18 cellular contexts compared by ENCODE assay signal in genomic region chr5:95903838-95904237, GRCh38.
"Had no signal": no experiment of that assay in that cellular context is flagged by ENCODE, and none has a peak within 500 bp of the region (broad histone marks: within the 10 kb centered on the region; RNA-seq: fewer than 3 reads in every experiment).

No MANE protein-coding gene starts in this region.

- ATAC-seq: gastrocnemius medialis, heart right ventricle had no signal

- H3K36me3 ChIP-seq: thyroid gland had no signal

- FAIRE-seq: endometrium, urothelium cell line had no signal

- H3K4me3 ChIP-seq: esophagus muscularis mucosa, gastrocnemius medialis, heart right ventricle, sigmoid colon, skin epidermis, suprapubic skin, thyroid gland had no signal

- H3K27ac ChIP-seq: esophagus muscularis mucosa, gastrocnemius medialis, heart right ventricle, sigmoid colon, skin epidermis, suprapubic skin, thyroid gland had no signal

- H3K4me1 ChIP-seq: suprapubic skin had no signal

- H3K9me3 Mint-ChIP-seq: naive B cell, nephron, type B pancreatic cell had no signal

- H3K27me3 Mint-ChIP-seq: naive B cell, type B pancreatic cell had no signal

- DNase-seq: effector memory CD4-positive, alpha-beta T cell; gastrocnemius medialis; heart right ventricle; hypothalamus; kidney glomerular epithelial cell; mesendoderm; naive B cell; sigmoid colon; stimulated activated CD4-positive, alpha-beta T cell treated with anti-CD3 and anti-CD28 coated beads, Interleukin-12 subunit alpha, Interleukin-12 subunit beta, amount 100 ng/mL, for 4 hours; stimulated activated naive CD4-positive, alpha-beta T cell; thyroid gland had no signal

- H3K27ac Mint-ChIP-seq: type B pancreatic cell had no signal

- H3K27me3 ChIP-seq: esophagus muscularis mucosa, gastrocnemius medialis, heart right ventricle, sigmoid colon, suprapubic skin, thyroid gland had no signal

- H3K4me3 Mint-ChIP-seq: naive B cell, nephron, type B pancreatic cell had no signal

- H3K9me3 ChIP-seq: esophagus muscularis mucosa, gastrocnemius medialis, heart right ventricle, sigmoid colon, suprapubic skin, thyroid gland had no signal

- H3K4me1 Mint-ChIP-seq: naive B cell had no signal
